ENCODE assay signal across 1 cellular context in genomic region chr15:58749532-58750337, GRCh38.
A peak's percentile ranks its signal among the peaks of the same experiment; 100 is the strongest.
TF ChIP-seq lines count a peak whose summit lies in the region.

ADAM10 (minus strand) TSS chr15:58749707; CDS start chr15:58749534, 173 bp downstream.

TF ChIP-seq in K562, 482 proteins besides CTCF, POLR2A, EP300 and RAD21 (continued from another document and continues in another):
- TF ChIP-seq FOXP4 (CRISPR knock-in tag; IDR thresholded peaks at IDR 0.05; ENCODE audit: borderline replicate concordance) (0 out of 2 replicates have a peak, but pooled peaks have one; percentile 43), KAT7 (CRISPR knock-in tag; IDR thresholded peaks at IDR 0.05; ENCODE audit: borderline replicate concordance) (no peak), KDM1A (IDR thresholded peaks at IDR 0.05) (peak in 1 of 2 experiments; percentile 16; a peak in 1 of 4 replicates), BRD9 (IDR thresholded peaks at IDR 0.05; ENCODE audit: low read depth, partially characterized antibody) (peak; percentile 35), ZNF41 (CRISPR knock-in tag; conservative IDR thresholded peaks at IDR 0.05) (no peak), KLF13 (tag; IDR thresholded peaks at IDR 0.05; ENCODE audit: borderline replicate concordance, low read depth) (no peak), ZNF699 (CRISPR knock-in tag; IDR thresholded peaks at IDR 0.05; ENCODE audit: insufficient replicate concordance) (no peak), TFAM (CRISPR knock-in tag; conservative IDR thresholded peaks at IDR 0.05) (no peak), MGA (IDR thresholded peaks at IDR 0.05) (no peak), ZNF395 (CRISPR knock-in tag; IDR thresholded peaks at IDR 0.05) (peak; percentile 70; the same call in 1 of the 2 replicates), TFE3 (CRISPR knock-in tag; IDR thresholded peaks at IDR 0.05) (peak; percentile 97), CREM (IDR thresholded peaks at IDR 0.05; ENCODE audit: low read depth) (peak; percentile 72), ETV1 (tag; conservative IDR thresholded peaks at IDR 0.05; ENCODE audit: low read depth) (peak; percentile 60; the same call in 1 of the 2 replicates), ZFP30 (CRISPR knock-in tag; IDR thresholded peaks at IDR 0.05; ENCODE audit: borderline replicate concordance) (no peak), PREB (CRISPR knock-in tag; IDR thresholded peaks at IDR 0.05) (no peak), POLR2AphosphoS5 (IDR thresholded peaks at IDR 0.05; ENCODE audit: control insufficient read depth, insufficient read depth, low read depth, low read length) (peak; percentile 48; the same call in 1 of the 2 replicates), JUND (IDR thresholded peaks at IDR 0.05; ENCODE audit: borderline replicate concordance, low read depth, low read length) (no peak; the same call in 1 of the 2 replicates), JUND (tag; IDR thresholded peaks at IDR 0.05; ENCODE audit: borderline replicate concordance, low read depth, low read length) (no peak; the same call in 2 of the 3 replicates), ZEB2 (IDR thresholded peaks at IDR 0.05) (no peak), NFXL1 (CRISPR knock-in tag; IDR thresholded peaks at IDR 0.05) (no peak), TCFL5 (CRISPR knock-in tag; conservative IDR thresholded peaks at IDR 0.05) (no peak), GTF2E2 (tag; IDR thresholded peaks at IDR 0.05) (no peak), HSF4 (CRISPR knock-in tag; IDR thresholded peaks at IDR 0.05; ENCODE audit: borderline replicate concordance) (no peak), ZNF165 (CRISPR knock-in tag; IDR thresholded peaks at IDR 0.05; ENCODE audit: borderline replicate concordance) (no peak), RBM39 (optimal IDR thresholded peaks at IDR 0.05; ENCODE audit: low read depth, low read length) (no peak), ATF1 (CRISPR knock-in tag; IDR thresholded peaks at IDR 0.05) (no peak), ATF1 (tag; IDR thresholded peaks at IDR 0.05) (peak; percentile 86), ZNF436 (CRISPR knock-in tag; IDR thresholded peaks at IDR 0.05) (no peak), ZFP36 (IDR thresholded peaks at IDR 0.05; ENCODE audit: low read depth, low read length, partially characterized antibody) (no peak), CHD2 (IDR thresholded peaks at IDR 0.05; ENCODE audit: low read depth, low read length) (no peak), ZNF449 (CRISPR knock-in tag; IDR thresholded peaks at IDR 0.05) (no peak), TBL1XR1 (IDR thresholded peaks at IDR 0.05; ENCODE audit: low read length in 2 of 2) (no peak), NEUROD1 (IDR thresholded peaks at IDR 0.05; ENCODE audit: borderline replicate concordance, low read depth, low read length, partially characterized antibody) (no peak), DACH1 (IDR thresholded peaks at IDR 0.05; ENCODE audit: partially characterized antibody) (no peak), POLR2H (tag; IDR thresholded peaks at IDR 0.05; ENCODE audit: low read depth) (peak; percentile 76)
